Comparison of ENCODE assay signal across 14 cellular contexts in genomic region chr21:35399706-35400105, GRCh38.
A peak's percentile ranks its signal among the peaks of the same experiment; 100 is the strongest.
DNase-seq lines count a peak whose midpoint lies in the region; ATAC-seq, FAIRE-seq and TF ChIP-seq lines count a peak whose summit lies in the region.
"Had no signal": no experiment of that assay in that cellular context is flagged by ENCODE, and none has a peak within 500 bp of the region (broad histone marks: within the 10 kb centered on the region; RNA-seq: fewer than 3 reads in every experiment).

No MANE protein-coding gene starts in this region.

- CTCF ChIA-PET in PC-3 (lab: Charles Lee) = interaction anchor here (0.6 to 2.1 kb wide), 7 partner anchors 146 to 800 kb away, joined by 3 to 11 read pairs (median 5); no protein-coding TSS in a partner anchor

- peaks cover 21 to 49% (median 33%) of the 10 kb centered on the region in 10 experiments for H3K4me1 ChIP-seq in BLaER1 treated with 17β-estradiol and CSF1 and Interleukin-3, amounts not matched to agents 10 nM and 100 nM
- H3K4me1 ChIP-seq in DND-41 (ENCODE audit: insufficient read depth, low read length) = peaks cover 33% of the 10 kb centered on the region
- H3K4me1 ChIP-seq in PC-3 (ENCODE audit: insufficient read depth, low read length) = peaks cover 45% of the 10 kb centered on the region
- H3K4me1 ChIP-seq in keratinocyte (ENCODE audit: control insufficient read depth, extremely low read depth, insufficient read depth, low read length) = peaks cover 30% of the 10 kb centered on the region
- no peaks in the 10 kb centered on the region for H3K4me1 ChIP-seq in Peyer's patch
- H3K4me1 ChIP-seq: ascending aorta, HAP-1 had no signal

- H3K79me2 ChIP-seq in DND-41 (ENCODE audit: insufficient read depth, low read length) (no peaks in the 10 kb centered on the region), PC-3 (ENCODE audit: low read length) (no peaks in the 10 kb centered on the region), keratinocyte (ENCODE audit: control insufficient read depth, insufficient read depth, low read length) (no peaks in the 10 kb centered on the region)

- no peaks in the 10 kb centered on the region for H3K36me3 ChIP-seq in BLaER1 treated with 17β-estradiol and CSF1 and Interleukin-3, amounts not matched to agents 10 nM and 100 nM
- H3K36me3 ChIP-seq in DND-41 (ENCODE audit: insufficient read depth, low read length) (no peaks in the 10 kb centered on the region), PC-3 (ENCODE audit: low read depth, low read length) (no peaks in the 10 kb centered on the region), keratinocyte (ENCODE audit: control insufficient read depth in 2 of 2, extremely low read depth in 1 of 2, insufficient read depth in 2 of 2, low read length in 2 of 2) (no peaks in the 10 kb centered on the region), Peyer's patch (no peaks in the 10 kb centered on the region)
- H3K36me3 ChIP-seq: ascending aorta, HAP-1, tibial nerve had no signal

- H2AFZ ChIP-seq in DND-41 (ENCODE audit: low read depth, low read length) = no peak overlapping the region
- peak overlapping the region; percentile 15; the same call in 1 of the 2 replicates for H2AFZ ChIP-seq in PC-3 (ENCODE audit: low read length)
- H2AFZ ChIP-seq in keratinocyte (ENCODE audit: control insufficient read depth, low read length) = peak overlapping the region; percentile 12

- no TSS peak for BruUV-seq in PC-3 (replicated peaks; lab: Mats Ljungman, UMichigan)

- intact Hi-C loops in PC-3 (cut with micrococcal nuclease) = loop anchor here (1.0 to 5.0 kb wide), 11 partner anchors 143 to 707 kb away; no protein-coding TSS in a partner anchor

- dilution Hi-C loops in keratinocyte (cut with MboI; ENCODE audit: extremely low pct_ligation_motif_present, low sequenced_read_pairs) = no loop called here

- TF ChIP-seq CTCF in DND-41 (IDR thresholded peaks at IDR 0.05; ENCODE audit: borderline replicate concordance, extremely low read depth, low read length, poor library complexity, severe bottlenecking) (no peak), PC-3 (conservative IDR thresholded peaks at IDR 0.05; ENCODE audit: low read depth, low read length) (no peak), keratinocyte (optimal IDR thresholded peaks at IDR 0.05 in 1 of 3, IDR thresholded peaks at IDR 0.05 in 1 of 3, conservative IDR thresholded peaks at IDR 0.05 in 1 of 3; ENCODE audit: extremely low read depth in 1 of 3, insufficient read depth in 2 of 3, low read length in 3 of 3) (no peak), Peyer's patch (IDR thresholded peaks at IDR 0.05) (no peak)

- TF ChIP-seq POLR2A in Peyer's patch (IDR thresholded peaks at IDR 0.05) = no peak

- ATAC-seq in DND-41 (ENCODE audit: insufficient read depth, low read depth) (no peak), PC-3 (no peak), HG03342 (IDR thresholded peaks at IDR 0.05; ENCODE audit: unreplicated experiment) (no peak)
- ATAC-seq in activated CD4-positive, CD25-positive, alpha-beta regulatory T cell treated with anti-CD3 and anti-CD28 coated beads, Interleukin-2, amount 50 U/mL, for 24 hours = no peak

- H3K9ac ChIP-seq in BLaER1 treated with 17β-estradiol and CSF1 and Interleukin-3, amounts not matched to agents 10 nM and 100 nM = peak overlapping the region; percentile 4 to 63 (median 45); a peak in 14 of 22 replicates
- H3K9ac ChIP-seq in DND-41 (ENCODE audit: low read depth, low read length) = no peak overlapping the region
- H3K9ac ChIP-seq in PC-3 (ENCODE audit: low read length) = 0 out of 2 replicates have a peak overlapping the region, but pooled peaks have one; percentile 8
- no peak overlapping the region for H3K9ac ChIP-seq in keratinocyte (ENCODE audit: control insufficient read depth, extremely low read depth, insufficient read depth, low read length)

- no peaks in the 10 kb centered on the region for H3F3A ChIP-seq in PC-3 (ENCODE audit: low read length, unreplicated experiment)

- H4K20me1 ChIP-seq in BLaER1 treated with 17β-estradiol and CSF1 and Interleukin-3, amounts not matched to agents 10 nM and 100 nM = no peaks in the 10 kb centered on the region
- H4K20me1 ChIP-seq in DND-41 (ENCODE audit: insufficient read depth, low read length) (no peaks in the 10 kb centered on the region), PC-3 (ENCODE audit: low read length) (no peaks in the 10 kb centered on the region), keratinocyte (ENCODE audit: control insufficient read depth, extremely low read depth, insufficient read depth, low read length) (no peaks in the 10 kb centered on the region)

- H3K27ac ChIP-seq in BLaER1 treated with 17β-estradiol and CSF1 and Interleukin-3, amounts not matched to agents 10 nM and 100 nM = peak overlapping the region; percentile 1 to 70 (median 55); a peak in 20 of 22 replicates
- H3K27ac ChIP-seq in DND-41 (ENCODE audit: low read length) = 0 out of 2 replicates have a peak overlapping the region, but pooled peaks have one; percentile 11
- H3K27ac ChIP-seq in PC-3 (ENCODE audit: low read length) = peak overlapping the region; percentile 1; the same call in 1 of the 2 replicates
- H3K27ac ChIP-seq in keratinocyte (ENCODE audit: control insufficient read depth, insufficient read depth, low read length) = peak overlapping the region; percentile 32
- no peak overlapping the region for H3K27ac ChIP-seq in Peyer's patch
- H3K27ac ChIP-seq: ascending aorta, tibial nerve had no signal

- peak overlapping the region; percentile 58 to 85 (median 75) for H3K4me2 ChIP-seq in BLaER1 treated with 17β-estradiol and CSF1 and Interleukin-3, amounts not matched to agents 10 nM and 100 nM
- no peak overlapping the region for H3K4me2 ChIP-seq in DND-41 (ENCODE audit: insufficient read depth, low read length)
- peak overlapping the region; percentile 59 for H3K4me2 ChIP-seq in PC-3 (ENCODE audit: low read length)
- no peak overlapping the region for H3K4me2 ChIP-seq in keratinocyte (ENCODE audit: control insufficient read depth, extremely low read depth, insufficient read depth, low read depth, low read length)

- POLR2A ChIA-PET in PC-3 (lab: Charles Lee; ENCODE audit: unreplicated experiment) = no interaction called here

- H3K9me3 ChIP-seq in BLaER1 treated with 17β-estradiol and CSF1 and Interleukin-3, amounts not matched to agents 10 nM and 100 nM (replicated peaks in 1 of 11) = peaks cover 0 to 3% (median 0%) of the 10 kb centered on the region in 11 experiments; a peak in 4 of 22 replicates
- H3K9me3 ChIP-seq in DND-41 (ENCODE audit: insufficient read depth, low read length, severe bottlenecking) (no peaks in the 10 kb centered on the region), PC-3 (ENCODE audit: low read length) (no peaks in the 10 kb centered on the region), keratinocyte (ENCODE audit: control insufficient read depth, low read depth, low read length) (no peaks in the 10 kb centered on the region), Peyer's patch (no peaks in the 10 kb centered on the region)
- H3K9me3 ChIP-seq: ascending aorta, HAP-1, mucosa of descending colon, tibial nerve had no signal

- no peak for FAIRE-seq in keratinocyte (lab: Jason Lieb, UNC)
- FAIRE-seq: endothelial cell of umbilical vein had no signal

- H3K4me3 ChIP-seq in BLaER1 treated with 17β-estradiol and CSF1 and Interleukin-3, amounts not matched to agents 10 nM and 100 nM = peak overlapping the region in 9 of 10 experiments; percentile 21 to 49 (median 35); a peak in 11 of 20 replicates
- H3K4me3 ChIP-seq in DND-41 (ENCODE audit: low read depth in 1 of 2, low read length in 2 of 2) = no peak overlapping the region
- no peak overlapping the region for H3K4me3 ChIP-seq in PC-3 (ENCODE audit: low read length)
- H3K4me3 ChIP-seq in keratinocyte (ENCODE audit: control insufficient read depth in 2 of 3, extremely low read depth in 1 of 3, insufficient read depth in 2 of 3, low read depth in 1 of 3, low read length in 3 of 3) = no peak overlapping the region
- H3K4me3 ChIP-seq in Peyer's patch = no peak overlapping the region
- H3K4me3 ChIP-seq: ascending aorta, HAP-1, mucosa of descending colon, tibial nerve had no signal

- no peaks in the 10 kb centered on the region for H3K9me1 ChIP-seq in keratinocyte (ENCODE audit: control insufficient read depth, extremely low read depth, insufficient read depth, low read length)

- DNase-seq in DND-41 = no peak
- no peak for DNase-seq in PC-3
- DNase-seq in keratinocyte (ENCODE audit: low read depth, low spot score) = no peak
- DNase-seq in Peyer's patch = no peak
- DNase-seq: activated effector memory CD4-positive, alpha-beta T cell treated with anti-CD3 and anti-CD28 coated beads, Interleukin-2, amount 50 U/mL, for 16 hours; C1 segment of cervical spinal cord had no signal

- H3K27me3 ChIP-seq in BLaER1 treated with 17β-estradiol and CSF1 and Interleukin-3, amounts not matched to agents 10 nM and 100 nM = no peaks in the 10 kb centered on the region
- no peaks in the 10 kb centered on the region for H3K27me3 ChIP-seq in DND-41 (ENCODE audit: insufficient read depth, low read length, poor library complexity)
- H3K27me3 ChIP-seq in PC-3 (ENCODE audit: low read length) = no peaks in the 10 kb centered on the region
- no peaks in the 10 kb centered on the region for H3K27me3 ChIP-seq in keratinocyte (ENCODE audit: control insufficient read depth, extremely low read depth, insufficient read depth, low read length)
- no peaks in the 10 kb centered on the region for H3K27me3 ChIP-seq in Peyer's patch
- H3K27me3 ChIP-seq: ascending aorta, tibial nerve had no signal

- H3K9me2 ChIP-seq in PC-3 (replicated peaks; ENCODE audit: low read length) = no peaks in the 10 kb centered on the region

Comparison
In these comparisons a context has a peak if more than half of its experiments do, and no peak if none do; other contexts are left out.
1. H3K27ac ChIP-seq: peak in BLaER1 treated with 17β-estradiol and CSF1 and Interleukin-3, amounts not matched to agents 10 nM and 100 nM (11 of 11), DND-41 (single experiment), PC-3 (single experiment) and keratinocyte (single experiment); none in Peyer's patch (0 of 4).
2. H3K4me2 ChIP-seq: peak in BLaER1 treated with 17β-estradiol and CSF1 and Interleukin-3, amounts not matched to agents 10 nM and 100 nM (11 of 11) and PC-3 (single experiment); none in DND-41 (single experiment) and keratinocyte (single experiment).
3. H3K4me3 ChIP-seq: peak in BLaER1 treated with 17β-estradiol and CSF1 and Interleukin-3, amounts not matched to agents 10 nM and 100 nM (9 of 10); none in DND-41 (0 of 2), PC-3 (single experiment), keratinocyte (0 of 3) and Peyer's patch (0 of 4).
4. H3K9ac ChIP-seq: peak in BLaER1 treated with 17β-estradiol and CSF1 and Interleukin-3, amounts not matched to agents 10 nM and 100 nM (11 of 11) and PC-3 (single experiment); none in DND-41 (single experiment) and keratinocyte (single experiment).